Comparison of ENCODE assay signal across 15 cellular contexts in genomic region chr5:141783599-141784296, GRCh38.
DNase-seq lines count a peak whose midpoint lies in the region; TF ChIP-seq lines count a peak whose summit lies in the region.
"Had no signal": no experiment of that assay in that cellular context is flagged by ENCODE, and none has a peak within 500 bp of the region (broad histone marks: within the 10 kb centered on the region; RNA-seq: fewer than 3 reads in every experiment).

No MANE protein-coding gene starts in this region.

- H3K9me3 ChIP-seq in breast epithelium = no peaks in the 10 kb centered on the region
- H3K9me3 ChIP-seq in hepatocyte (ENCODE audit: low read depth) = no peaks in the 10 kb centered on the region
- no peaks in the 10 kb centered on the region for H3K9me3 ChIP-seq in CD4-positive, alpha-beta memory T cell (ENCODE audit: control insufficient read depth in 1 of 2, low read length in 2 of 2)
- H3K9me3 ChIP-seq in left ventricle myocardium inferior (replicated peaks) = no peaks in the 10 kb centered on the region
- H3K9me3 ChIP-seq: prostate gland had no signal

- TF ChIP-seq CTCF in MCF 10A (IDR thresholded peaks at IDR 0.05; ENCODE audit: unreplicated experiment) (no peak), breast epithelium (IDR thresholded peaks at IDR 0.05) (no peak), hepatocyte (IDR thresholded peaks at IDR 0.05; ENCODE audit: poor library complexity) (no peak), left ventricle myocardium inferior (IDR thresholded peaks at IDR 0.05; ENCODE audit: borderline replicate concordance) (no peak), lower leg skin (IDR thresholded peaks at IDR 0.05) (no peak)

- intact Hi-C loops in MCF 10A (cut with micrococcal nuclease) (no loop called here), breast epithelium (cut with DNase I; ENCODE audit: low total_unique reads) (no loop called here), left ventricle myocardium inferior (cut with micrococcal nuclease) (no loop called here), lower leg skin (cut with DNase I; ENCODE audit: low total_unique reads) (no loop called here)
- intact Hi-C loops in CD4-positive, alpha-beta memory T cell (cut with micrococcal nuclease) = no loop called here

- CTCF ChIA-PET in MCF 10A (lab: Yijun Ruan, JAX) = interaction anchor here (1.3 kb wide), 1 partner anchor 95 kb away, joined by 6 read pairs; the partner anchor contains the start of gene PCDH1
- CTCF ChIA-PET in CD4-positive, alpha-beta memory T cell (lab: Charles Lee; ENCODE audit: partially characterized antibody) = interaction anchor here (1.5 to 2.8 kb wide), 2 partner anchors 29 to 92 kb away, joined by 3 to 12 read pairs; no protein-coding TSS in a partner anchor

- DNase-seq in MCF 10A (ENCODE audit: unreplicated experiment) (peak; percentile 15), breast epithelium (ENCODE audit: low spot score in 2 of 2) (no peak), RPMI8226 (peak; percentile 24), hepatocyte (ENCODE audit: low spot score) (peak; percentile 44), ureter (ENCODE audit: low spot score) (peak; percentile 59), left ventricle myocardium inferior (no peak), lower leg skin (ENCODE audit: low spot score in 2 of 2) (no peak)
- no peak for DNase-seq in CD4-positive, alpha-beta memory T cell
- DNase-seq: activated CD4-positive, CD25-positive, alpha-beta regulatory T cell; HFFc6; MV-4-11; SHP77 had no signal

- no peak overlapping the region for H3K4me2 ChIP-seq in hepatocyte

- no peak overlapping the region for H3K27ac Mint-ChIP-seq in MCF 10A (ENCODE audit: low read depth, unreplicated experiment)
- H3K27ac Mint-ChIP-seq in CD4-positive, alpha-beta memory T cell = peak overlapping the region in 1 of 7 donors; percentile 2
- H3K27ac Mint-ChIP-seq: activated T-helper 2 cell treated with anti-CD3 and anti-CD28 coated beads, Interferon-gamma antibody, Interleukin-2, Interleukin-4, amounts not matched to agents 10 μg/mL and 5 μg/mL and 100 μg/mL, durations not matched to agents 14 hours and 24 hours and 36 hours; B cell; HFFc6 had no signal

- no peaks in the 10 kb centered on the region for H3K9me3 Mint-ChIP-seq in MCF 10A (ENCODE audit: unreplicated experiment)
- no peaks in the 10 kb centered on the region for H3K9me3 Mint-ChIP-seq in CD4-positive, alpha-beta memory T cell
- H3K9me3 Mint-ChIP-seq: activated T-helper 2 cell treated with anti-CD3 and anti-CD28 coated beads, Interferon-gamma antibody, Interleukin-2, Interleukin-4, amounts not matched to agents 10 μg/mL and 5 μg/mL and 100 μg/mL, durations not matched to agents 14 hours and 24 hours and 36 hours; HFFc6 had no signal

- no peaks in the 10 kb centered on the region for H3K79me2 ChIP-seq in hepatocyte

- H3K4me3 Mint-ChIP-seq in MCF 10A (ENCODE audit: unreplicated experiment) = no peak overlapping the region
- H3K4me3 Mint-ChIP-seq in CD4-positive, alpha-beta memory T cell = no peak overlapping the region
- H3K4me3 Mint-ChIP-seq: B cell, HFFc6 had no signal

- no TSS peak for BruUV-seq in MCF 10A (replicated peaks; lab: Mats Ljungman, UMichigan)

- H3K27me3 Mint-ChIP-seq in MCF 10A (ENCODE audit: insufficient read depth, unreplicated experiment) = peaks cover 16% of the 10 kb centered on the region
- peaks cover 3 to 21% of the 10 kb centered on the region in 2 donors for H3K27me3 Mint-ChIP-seq in CD4-positive, alpha-beta memory T cell

- H3K27ac ChIP-seq in breast epithelium (no peak overlapping the region), hepatocyte (no peak overlapping the region), left ventricle myocardium inferior (replicated peaks) (no peak overlapping the region)
- no peak overlapping the region for H3K27ac ChIP-seq in CD4-positive, alpha-beta memory T cell (ENCODE audit: low read depth, low read length)
- H3K27ac ChIP-seq: prostate gland had no signal

- H3K9me2 ChIP-seq in hepatocyte (replicated peaks; ENCODE audit: insufficient read depth) = no peaks in the 10 kb centered on the region

- peaks cover 20% of the 10 kb centered on the region for H3K4me1 Mint-ChIP-seq in MCF 10A (ENCODE audit: insufficient read depth, unreplicated experiment)
- H3K4me1 Mint-ChIP-seq in CD4-positive, alpha-beta memory T cell = no peaks in the 10 kb centered on the region
- H3K4me1 Mint-ChIP-seq: B cell had no signal

- no peaks in the 10 kb centered on the region for H3K27me3 ChIP-seq in breast epithelium
- peaks cover 3% of the 10 kb centered on the region for H3K27me3 ChIP-seq in hepatocyte
- peaks cover 8% of the 10 kb centered on the region for H3K27me3 ChIP-seq in CD4-positive, alpha-beta memory T cell (ENCODE audit: insufficient read depth, low read length)
- H3K27me3 ChIP-seq in left ventricle myocardium inferior (ENCODE audit: low read depth) = peaks cover 15% of the 10 kb centered on the region

- POLR2A ChIA-PET in MCF 10A (lab: Yijun Ruan, JAX) = interaction anchor here (1.0 to 1.1 kb wide), 2 partner anchors 11 to 30 kb away, joined by 3 read pairs; no protein-coding TSS in a partner anchor
- POLR2A ChIA-PET in CD4-positive, alpha-beta memory T cell (lab: Charles Lee; ENCODE audit: partially characterized antibody) = no interaction called here

- no peaks in the 10 kb centered on the region for H4K20me1 ChIP-seq in hepatocyte (ENCODE audit: insufficient read depth, poor library complexity, severe bottlenecking)

- 65% methylated on average over 10 of the region's 10 CpGs for WGBS in hepatocyte (ENCODE audit: low lambda C conversion rate, missing lambda C conversion rate)
- 67 to 68% methylated on average over 10 of the region's 10 CpGs for WGBS in lower leg skin, 2 donors

- H3K36me3 ChIP-seq in breast epithelium = no peaks in the 10 kb centered on the region
- no peaks in the 10 kb centered on the region for H3K36me3 ChIP-seq in hepatocyte (replicated peaks; ENCODE audit: insufficient read depth, low read depth)
- H3K36me3 ChIP-seq in CD4-positive, alpha-beta memory T cell (ENCODE audit: insufficient read depth, low read length) = no peaks in the 10 kb centered on the region
- no peaks in the 10 kb centered on the region for H3K36me3 ChIP-seq in left ventricle myocardium inferior
- H3K36me3 ChIP-seq: prostate gland had no signal

- H2AFZ ChIP-seq in hepatocyte = no peak overlapping the region

- no peak for TF ChIP-seq POLR2A in breast epithelium (IDR thresholded peaks at IDR 0.05)
- no peak for TF ChIP-seq POLR2A in lower leg skin (IDR thresholded peaks at IDR 0.05)

- H3K36me3 Mint-ChIP-seq in MCF 10A (ENCODE audit: insufficient read depth, unreplicated experiment) = peaks cover 7% of the 10 kb centered on the region
- H3K36me3 Mint-ChIP-seq in CD4-positive, alpha-beta memory T cell = no peaks in the 10 kb centered on the region

- H3K4me3 ChIP-seq in breast epithelium (no peak overlapping the region), hepatocyte (no peak overlapping the region), left ventricle myocardium inferior (no peak overlapping the region), lower leg skin (ENCODE audit: low read depth, poor library complexity, severe bottlenecking) (no peak overlapping the region)
- H3K4me3 ChIP-seq in CD4-positive, alpha-beta memory T cell (ENCODE audit: low read length in 2 of 2) = no peak overlapping the region
- H3K4me3 ChIP-seq: prostate gland had no signal

- H3K4me1 ChIP-seq in breast epithelium (peaks cover 0 to 4% of the 10 kb centered on the region in 2 donors), hepatocyte (ENCODE audit: insufficient read depth) (no peaks in the 10 kb centered on the region), left ventricle myocardium inferior (peaks cover 37% of the 10 kb centered on the region)
- no peaks in the 10 kb centered on the region for H3K4me1 ChIP-seq in CD4-positive, alpha-beta memory T cell (ENCODE audit: insufficient read depth, low read length)
- H3K4me1 ChIP-seq: prostate gland had no signal

Comparison
In these comparisons a context has a peak if more than half of its experiments do, and no peak if none do; other contexts are left out.
1. DNase-seq: peak in MCF 10A (single experiment), RPMI8226 (single experiment), hepatocyte (single experiment) and ureter (single experiment); none in breast epithelium (0 of 2), CD4-positive, alpha-beta memory T cell (0 of 5), left ventricle myocardium inferior (single experiment) and lower leg skin (0 of 2).